Comparison of ENCODE assay signal across 1 cellular context in genomic region chr9:72997387-72997995, GRCh38.
TF ChIP-seq lines count a peak whose summit lies in the region.

No MANE protein-coding gene starts in this region.

TF ChIP-seq in SK-N-SH treated with all-trans-retinoic acid at 6 μM for 48 hours, 23 proteins besides CTCF, POLR2A, EP300 and RAD21 (continued from another document):
- TF ChIP-seq PATZ1 (CRISPR knock-in tag; IDR thresholded peaks at IDR 0.05; ENCODE audit: borderline replicate concordance) (no peak), ESRRG (CRISPR knock-in tag; IDR thresholded peaks at IDR 0.05) (no peak), ZC3H10 (CRISPR knock-in tag; IDR thresholded peaks at IDR 0.05) (no peak), ZNF70 (CRISPR knock-in tag; IDR thresholded peaks at IDR 0.05) (no peak), OSR1 (CRISPR knock-in tag; IDR thresholded peaks at IDR 0.05) (no peak), TSHZ2 (CRISPR knock-in tag; IDR thresholded peaks at IDR 0.05) (no peak), ZNF565 (CRISPR knock-in tag; conservative IDR thresholded peaks at IDR 0.05; ENCODE audit: low read depth) (no peak), POU6F1 (CRISPR knock-in tag; IDR thresholded peaks at IDR 0.05; ENCODE audit: borderline replicate concordance, low read depth) (no peak), ZFP3 (CRISPR knock-in tag; IDR thresholded peaks at IDR 0.05) (no peak), CREB5 (CRISPR knock-in tag; IDR thresholded peaks at IDR 0.05; ENCODE audit: low read depth) (no peak), ZFP30 (CRISPR knock-in tag; IDR thresholded peaks at IDR 0.05) (no peak)
